In the genomic region with DNA sequence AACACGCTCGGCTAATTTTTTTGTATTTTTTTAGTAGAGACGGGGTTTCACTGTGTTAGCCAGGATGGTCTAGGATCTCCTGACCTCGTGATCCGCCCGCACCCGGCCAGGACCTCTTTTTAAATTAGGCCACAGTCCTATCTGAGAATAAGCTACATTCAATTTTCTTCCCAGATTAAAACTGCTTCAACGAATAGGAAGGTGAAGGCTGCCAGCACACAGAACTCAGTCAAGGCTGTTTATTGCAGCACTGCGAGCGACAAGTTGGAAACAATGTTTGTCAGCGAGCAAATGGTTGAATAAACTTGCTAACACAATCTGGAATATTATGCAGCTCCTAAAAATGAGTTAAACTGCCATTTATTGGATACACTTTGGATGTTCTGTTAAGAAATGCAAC, we compare ENCODE assay signal across 13 cellular contexts. TPM values are rescaled to one million over a fixed set of nuclear protein-coding genes. Genes with fewer than 3 reads are reported as not detected.
A peak's percentile ranks its signal among the peaks of the same experiment; 100 is the strongest.
DNase-seq lines count a peak whose midpoint lies in the region; ATAC-seq and TF ChIP-seq lines count a peak whose summit lies in the region.
"Had no signal": no experiment of that assay in that cellular context is flagged by ENCODE, and none has a peak within 500 bp of the region (broad histone marks: within the 10 kb centered on the region; RNA-seq: fewer than 3 reads in every experiment).

No MANE protein-coding gene starts in this region.

- peak overlapping the region in 9 of 10 experiments; percentile 86 to 99 (median 91); a peak in 10 of 20 replicates for H3K4me3 ChIP-seq in BLaER1 treated with 17β-estradiol and CSF1 and Interleukin-3, amounts not matched to agents 10 nM and 100 nM
- peak overlapping the region; percentile 89 for H3K4me3 ChIP-seq in HAP-1
- H3K4me3 ChIP-seq in naive thymus-derived CD4-positive, alpha-beta T cell (ENCODE audit: low read length) = no peak overlapping the region
- H3K4me3 ChIP-seq in left lung = peak overlapping the region in 1 of 2 donors; percentile 99

- H3K27me3 Mint-ChIP-seq in activated T-helper 17 cell treated with anti-CD3 and anti-CD28 coated beads, Interleukin-2, amount 50 U/mL, for 72 hours = no peaks in the 10 kb centered on the region
- peaks cover 0 to 4% (median 0%) of the 10 kb centered on the region in 5 donors for H3K27me3 Mint-ChIP-seq in naive thymus-derived CD4-positive, alpha-beta T cell

- H3K9ac ChIP-seq in BLaER1 treated with 17β-estradiol and CSF1 and Interleukin-3, amounts not matched to agents 10 nM and 100 nM = peak overlapping the region in 6 of 11 experiments; percentile 87 to 95 (median 94); a peak in 6 of 22 replicates

- H3K4me1 ChIP-seq in BLaER1 treated with 17β-estradiol and CSF1 and Interleukin-3, amounts not matched to agents 10 nM and 100 nM = peaks cover 34 to 47% (median 40%) of the 10 kb centered on the region in 10 experiments
- H3K4me1 ChIP-seq in HAP-1 = peaks cover 19% of the 10 kb centered on the region
- peaks cover 27% of the 10 kb centered on the region in 2 donors for H3K4me1 ChIP-seq in naive thymus-derived CD4-positive, alpha-beta T cell (ENCODE audit: control insufficient read depth in 2 of 2, insufficient read depth in 2 of 2, low read length in 2 of 2)
- H3K4me1 ChIP-seq in left lung = peaks cover 12 to 53% of the 10 kb centered on the region in 2 donors

- intact Hi-C loops in naive thymus-derived CD4-positive, alpha-beta T cell (cut with micrococcal nuclease) = no loop called here
- intact Hi-C loops in left lung (cut with DNase I) = no loop called here

- H4K20me1 ChIP-seq in BLaER1 treated with 17β-estradiol and CSF1 and Interleukin-3, amounts not matched to agents 10 nM and 100 nM = peaks cover 51 to 68% (median 65%) of the 10 kb centered on the region in 11 experiments

- H3K9me3 ChIP-seq in BLaER1 treated with 17β-estradiol and CSF1 and Interleukin-3, amounts not matched to agents 10 nM and 100 nM (replicated peaks in 1 of 11) = no peaks in the 10 kb centered on the region
- no peaks in the 10 kb centered on the region for H3K9me3 ChIP-seq in HAP-1
- no peaks in the 10 kb centered on the region for H3K9me3 ChIP-seq in naive thymus-derived CD4-positive, alpha-beta T cell (ENCODE audit: control insufficient read depth in 2 of 3, low read length in 3 of 3)
- H3K9me3 ChIP-seq in left lung = no peaks in the 10 kb centered on the region

- ATAC-seq in activated T-helper 17 cell treated with anti-CD3 and anti-CD28 coated beads, Interleukin-2, amount 50 U/mL, for 72 hours (replicated peaks) = no peak
- no peak for ATAC-seq in naive thymus-derived CD4-positive, alpha-beta T cell
- ATAC-seq in left lung = no peak
- ATAC-seq in HG02852 (IDR thresholded peaks at IDR 0.05; ENCODE audit: unreplicated experiment) = no peak

- H3K4me2 ChIP-seq in BLaER1 treated with 17β-estradiol and CSF1 and Interleukin-3, amounts not matched to agents 10 nM and 100 nM = peak overlapping the region; percentile 87 to 99 (median 96)

- CTCF ChIA-PET in naive thymus-derived CD4-positive, alpha-beta T cell (lab: Charles Lee) = interaction anchor here (6.3 kb wide), 1 partner anchor 23 kb away, joined by 73 read pairs; a partner anchor contains a TSS

- DNase-seq in HAP-1 (ENCODE audit: low spot score in 2 of 2) = no peak
- no peak for DNase-seq in naive thymus-derived CD4-positive, alpha-beta T cell
- DNase-seq in RKO (ENCODE audit: low spot score) = no peak
- DNase-seq in inferior parietal cortex (ENCODE audit: extremely low spot score) = no peak
- DNase-seq in left lung = no peak
- DNase-seq: activated CD4-positive, alpha-beta T cell treated with anti-CD3 and anti-CD28 coated beads for 4 hours; DMS 273 treated with DMSO at 0.1 percent for 48 hours; NCI-H1092; NCI-H526 had no signal

- no peaks in the 10 kb centered on the region for H3K9me3 Mint-ChIP-seq in activated T-helper 17 cell treated with anti-CD3 and anti-CD28 coated beads, Interleukin-2, amount 50 U/mL, for 72 hours
- H3K9me3 Mint-ChIP-seq in naive thymus-derived CD4-positive, alpha-beta T cell = no peaks in the 10 kb centered on the region

- H3K27ac Mint-ChIP-seq in activated T-helper 17 cell treated with anti-CD3 and anti-CD28 coated beads, Interleukin-2, amount 50 U/mL, for 72 hours = no peak overlapping the region
- peak overlapping the region in 8 of 9 donors; percentile 54 to 92 (median 80) for H3K27ac Mint-ChIP-seq in naive thymus-derived CD4-positive, alpha-beta T cell

- TF ChIP-seq CTCF in left lung (IDR thresholded peaks at IDR 0.05) = no peak

- H3K4me1 Mint-ChIP-seq in activated T-helper 17 cell treated with anti-CD3 and anti-CD28 coated beads, Interleukin-2, amount 50 U/mL, for 72 hours = peaks cover 9% of the 10 kb centered on the region
- peaks cover 34 to 75% (median 52%) of the 10 kb centered on the region in 7 donors for H3K4me1 Mint-ChIP-seq in naive thymus-derived CD4-positive, alpha-beta T cell

- peak overlapping the region; percentile 97 for H3K4me3 Mint-ChIP-seq in activated T-helper 17 cell treated with anti-CD3 and anti-CD28 coated beads, Interleukin-2, amount 50 U/mL, for 72 hours
- H3K4me3 Mint-ChIP-seq in naive thymus-derived CD4-positive, alpha-beta T cell = peak overlapping the region; percentile 74 to 98 (median 91)

- in situ Hi-C loops in HAP-1 (cut with MboI; ENCODE audit: low sequenced_read_pairs) = no loop called here

- H3K27me3 ChIP-seq in BLaER1 treated with 17β-estradiol and CSF1 and Interleukin-3, amounts not matched to agents 10 nM and 100 nM = peaks cover 0 to 13% (median 9%) of the 10 kb centered on the region in 11 experiments; a peak in 10 of 22 replicates
- no peaks in the 10 kb centered on the region for H3K27me3 ChIP-seq in HAP-1 (ENCODE audit: low read depth)
- H3K27me3 ChIP-seq in naive thymus-derived CD4-positive, alpha-beta T cell (ENCODE audit: control insufficient read depth in 2 of 2, insufficient read depth in 2 of 2, low read length in 2 of 2) = no peaks in the 10 kb centered on the region
- no peaks in the 10 kb centered on the region for H3K27me3 ChIP-seq in left lung

- peaks cover 71% of the 10 kb centered on the region for H3K36me3 Mint-ChIP-seq in activated T-helper 17 cell treated with anti-CD3 and anti-CD28 coated beads, Interleukin-2, amount 50 U/mL, for 72 hours (ENCODE audit: low read depth)
- peaks cover 0 to 23% (median 18%) of the 10 kb centered on the region in 5 donors for H3K36me3 Mint-ChIP-seq in naive thymus-derived CD4-positive, alpha-beta T cell

- POLR2A ChIA-PET in naive thymus-derived CD4-positive, alpha-beta T cell (lab: Charles Lee) = interaction anchor here (1.1 to 10.5 kb wide), 10 partner anchors 8 to 425 kb away, joined by 3 to 173 read pairs (median 10); a partner anchor contains a TSS

- H3K36me3 ChIP-seq in BLaER1 treated with 17β-estradiol and CSF1 and Interleukin-3, amounts not matched to agents 10 nM and 100 nM = peaks cover 39 to 60% (median 50%) of the 10 kb centered on the region in 11 experiments
- H3K36me3 ChIP-seq in HAP-1 (replicated peaks) = peaks cover 47% of the 10 kb centered on the region
- peaks cover 13 to 42% (median 14%) of the 10 kb centered on the region in 3 experiments for H3K36me3 ChIP-seq in naive thymus-derived CD4-positive, alpha-beta T cell (ENCODE audit: control insufficient read depth in 2 of 3, insufficient read depth in 3 of 3, low read length in 3 of 3)
- H3K36me3 ChIP-seq in left lung = peaks cover 0 to 39% of the 10 kb centered on the region in 2 donors

- peak overlapping the region in 1 of 11 experiments; percentile 4; a peak in 1 of 22 replicates for H3K27ac ChIP-seq in BLaER1 treated with 17β-estradiol and CSF1 and Interleukin-3, amounts not matched to agents 10 nM and 100 nM
- H3K27ac ChIP-seq in naive thymus-derived CD4-positive, alpha-beta T cell (ENCODE audit: low read depth, low read length) = peak overlapping the region; percentile 88
- H3K27ac ChIP-seq in left lung = peak overlapping the region in 1 of 2 donors; percentile 96
- H3K27ac ChIP-seq: epithelial cell of prostate had no signal

RNA-seq across cellular contexts. Expression of a gene that starts 1.9 kb away (rescaled TPM):
- total RNA-seq in activated T-helper 17 cell treated with anti-CD3 and anti-CD28 coated beads, Interleukin-2, amount 50 U/mL, for 72 hours = 10 to 100 TPM; 56.3 to 92.5 TPM
- total RNA-seq in naive thymus-derived CD4-positive, alpha-beta T cell = 10 to 100 TPM; 34.5 to 53.3 (median 49.1) TPM
- polyA plus RNA-seq in naive thymus-derived CD4-positive, alpha-beta T cell = 10 to 100 TPM; 38.3 to 45.0 TPM
- total RNA-seq in left lung = 10 to 100 TPM; 20.1 to 33.9 TPM

RNA-seq across cellular contexts. Expression of a gene that starts 22.8 kb away (rescaled TPM):
- 10 to 100 TPM in 1 of 2 donors, 1 to 10 TPM in 1; 8.5 to 13.0 TPM for total RNA-seq in activated T-helper 17 cell treated with anti-CD3 and anti-CD28 coated beads, Interleukin-2, amount 50 U/mL, for 72 hours
- 10 to 100 TPM; 26.8 to 49.0 (median 41.5) TPM for total RNA-seq in naive thymus-derived CD4-positive, alpha-beta T cell
- polyA plus RNA-seq in naive thymus-derived CD4-positive, alpha-beta T cell = 1 to 10 TPM; 4.0 to 5.3 TPM
- 10 to 100 TPM; 19.4 to 20.1 TPM for total RNA-seq in left lung
